Comparison of ENCODE assay signal across 1 cellular context in the genomic region with DNA sequence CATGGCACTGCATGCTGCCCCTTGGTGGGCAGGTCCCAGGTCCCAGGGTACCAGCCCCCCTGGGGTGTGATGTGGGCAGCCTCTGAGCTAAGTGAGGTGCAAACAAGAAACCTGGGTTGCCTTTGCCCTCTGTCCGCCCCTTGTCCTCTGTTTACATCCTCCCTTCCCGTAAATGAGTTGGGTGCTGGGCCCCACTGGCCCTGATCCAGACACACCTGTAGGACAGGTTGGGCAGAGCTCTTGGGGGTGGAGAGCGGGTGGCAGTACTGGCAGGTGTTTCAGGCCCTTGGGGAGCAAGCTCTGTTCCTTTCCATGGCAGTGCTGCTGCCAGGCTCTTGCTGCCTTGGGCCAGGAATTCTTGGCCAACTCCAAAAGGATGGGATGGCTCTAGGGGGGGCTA.
TF ChIP-seq lines count a peak whose summit lies in the region.

No MANE protein-coding gene starts in this region.

TF ChIP-seq in HepG2, 621 proteins besides CTCF, POLR2A, EP300 and RAD21 (continued from another document and continues in another):
- TF ChIP-seq ERF (CRISPR knock-in tag; IDR thresholded peaks at IDR 0.05) (no peak), MEIS2 (CRISPR knock-in tag; IDR thresholded peaks at IDR 0.05) (no peak), ZNF468 (CRISPR knock-in tag; IDR thresholded peaks at IDR 0.05) (no peak), ZNF382 (CRISPR knock-in tag; IDR thresholded peaks at IDR 0.05; ENCODE audit: borderline replicate concordance) (no peak), YEATS2 (CRISPR knock-in tag; IDR thresholded peaks at IDR 0.05; ENCODE audit: borderline replicate concordance) (no peak), ETV5 (CRISPR knock-in tag; IDR thresholded peaks at IDR 0.05; ENCODE audit: borderline replicate concordance) (peak; percentile 53; the same call in 1 of the 2 replicates), SNAI1 (CRISPR knock-in tag; IDR thresholded peaks at IDR 0.05; ENCODE audit: borderline replicate concordance) (no peak), ZNF879 (CRISPR knock-in tag; IDR thresholded peaks at IDR 0.05) (no peak), YEATS4 (CRISPR knock-in tag; IDR thresholded peaks at IDR 0.05; ENCODE audit: borderline replicate concordance) (no peak), FOXA1 (IDR thresholded peaks at IDR 0.05) (no peak), FOXA1 (CRISPR knock-in tag; IDR thresholded peaks at IDR 0.05) (peak; percentile 61), KDM6A (CRISPR knock-in tag; IDR thresholded peaks at IDR 0.05; ENCODE audit: low read depth) (peak; percentile 90), ZMYM3 (CRISPR knock-in tag; IDR thresholded peaks at IDR 0.05) (no peak), FOSL2 (CRISPR knock-in tag; IDR thresholded peaks at IDR 0.05) (peak; percentile 57; the same call in 1 of the 2 replicates), ZNF703 (CRISPR knock-in tag; IDR thresholded peaks at IDR 0.05; ENCODE audit: borderline replicate concordance) (no peak), PPARG (CRISPR knock-in tag; conservative IDR thresholded peaks at IDR 0.05) (peak; percentile 58; the same call in 1 of the 2 replicates), KAT2B (IDR thresholded peaks at IDR 0.05; ENCODE audit: borderline replicate concordance, low read depth, low read length) (no peak), KLF6 (CRISPR knock-in tag; IDR thresholded peaks at IDR 0.05) (no peak), ZNF367 (CRISPR knock-in tag; IDR thresholded peaks at IDR 0.05; ENCODE audit: borderline replicate concordance) (no peak), FOXJ3 (CRISPR knock-in tag; IDR thresholded peaks at IDR 0.05; ENCODE audit: borderline replicate concordance) (no peak), ZNF451 (CRISPR knock-in tag; IDR thresholded peaks at IDR 0.05) (no peak), MAF1 (CRISPR knock-in tag; IDR thresholded peaks at IDR 0.05; ENCODE audit: borderline replicate concordance) (no peak), ESRRA (CRISPR knock-in tag; IDR thresholded peaks at IDR 0.05; ENCODE audit: low read depth) (no peak), TBX2 (CRISPR knock-in tag; IDR thresholded peaks at IDR 0.05; ENCODE audit: borderline replicate concordance) (peak; percentile 87), ZNF546 (CRISPR knock-in tag; conservative IDR thresholded peaks at IDR 0.05) (no peak)
- TF ChIP-seq, protein P1, sequence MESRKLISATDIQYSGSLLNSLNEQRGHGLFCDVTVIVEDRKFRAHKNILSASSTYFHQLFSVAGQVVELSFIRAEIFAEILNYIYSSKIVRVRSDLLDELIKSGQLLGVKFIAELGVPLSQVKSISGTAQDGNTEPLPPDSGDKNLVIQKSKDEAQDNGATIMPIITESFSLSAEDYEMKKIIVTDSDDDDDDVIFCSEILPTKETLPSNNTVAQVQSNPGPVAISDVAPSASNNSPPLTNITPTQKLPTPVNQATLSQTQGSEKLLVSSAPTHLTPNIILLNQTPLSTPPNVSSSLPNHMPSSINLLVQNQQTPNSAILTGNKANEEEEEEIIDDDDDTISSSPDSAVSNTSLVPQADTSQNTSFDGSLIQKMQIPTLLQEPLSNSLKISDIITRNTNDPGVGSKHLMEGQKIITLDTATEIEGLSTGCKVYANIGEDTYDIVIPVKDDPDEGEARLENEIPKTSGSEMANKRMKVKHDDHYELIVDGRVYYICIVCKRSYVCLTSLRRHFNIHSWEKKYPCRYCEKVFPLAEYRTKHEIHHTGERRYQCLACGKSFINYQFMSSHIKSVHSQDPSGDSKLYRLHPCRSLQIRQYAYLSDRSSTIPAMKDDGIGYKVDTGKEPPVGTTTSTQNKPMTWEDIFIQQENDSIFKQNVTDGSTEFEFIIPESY (CRISPR knock-in tag; IDR thresholded peaks at IDR 0.05) = 0 out of 2 replicates have a peak, but pooled peaks have one; percentile 7
- TF ChIP-seq, protein P2, sequence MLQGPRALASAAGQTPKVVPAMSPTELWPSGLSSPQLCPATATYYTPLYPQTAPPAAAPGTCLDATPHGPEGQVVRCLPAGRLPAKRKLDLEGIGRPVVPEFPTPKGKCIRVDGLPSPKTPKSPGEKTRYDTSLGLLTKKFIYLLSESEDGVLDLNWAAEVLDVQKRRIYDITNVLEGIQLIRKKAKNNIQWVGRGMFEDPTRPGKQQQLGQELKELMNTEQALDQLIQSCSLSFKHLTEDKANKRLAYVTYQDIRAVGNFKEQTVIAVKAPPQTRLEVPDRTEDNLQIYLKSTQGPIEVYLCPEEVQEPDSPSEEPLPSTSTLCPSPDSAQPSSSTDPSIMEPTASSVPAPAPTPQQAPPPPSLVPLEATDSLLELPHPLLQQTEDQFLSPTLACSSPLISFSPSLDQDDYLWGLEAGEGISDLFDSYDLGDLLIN (CRISPR knock-in tag; IDR thresholded peaks at IDR 0.05; ENCODE audit: borderline replicate concordance) = no peak
- TF ChIP-seq, protein P3, sequence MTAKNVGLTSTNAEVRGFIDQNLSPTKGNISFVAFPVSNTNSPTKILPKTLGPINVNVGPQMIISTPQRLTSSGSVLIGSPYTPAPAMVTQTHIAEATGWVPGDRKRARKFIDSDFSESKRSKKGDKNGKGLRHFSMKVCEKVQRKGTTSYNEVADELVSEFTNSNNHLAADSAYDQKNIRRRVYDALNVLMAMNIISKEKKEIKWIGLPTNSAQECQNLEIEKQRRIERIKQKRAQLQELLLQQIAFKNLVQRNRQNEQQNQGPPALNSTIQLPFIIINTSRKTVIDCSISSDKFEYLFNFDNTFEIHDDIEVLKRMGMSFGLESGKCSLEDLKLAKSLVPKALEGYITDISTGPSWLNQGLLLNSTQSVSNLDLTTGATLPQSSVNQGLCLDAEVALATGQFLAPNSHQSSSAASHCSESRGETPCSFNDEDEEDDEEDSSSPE (CRISPR knock-in tag; IDR thresholded peaks at IDR 0.05) = no peak
- TF ChIP-seq, protein P4, sequence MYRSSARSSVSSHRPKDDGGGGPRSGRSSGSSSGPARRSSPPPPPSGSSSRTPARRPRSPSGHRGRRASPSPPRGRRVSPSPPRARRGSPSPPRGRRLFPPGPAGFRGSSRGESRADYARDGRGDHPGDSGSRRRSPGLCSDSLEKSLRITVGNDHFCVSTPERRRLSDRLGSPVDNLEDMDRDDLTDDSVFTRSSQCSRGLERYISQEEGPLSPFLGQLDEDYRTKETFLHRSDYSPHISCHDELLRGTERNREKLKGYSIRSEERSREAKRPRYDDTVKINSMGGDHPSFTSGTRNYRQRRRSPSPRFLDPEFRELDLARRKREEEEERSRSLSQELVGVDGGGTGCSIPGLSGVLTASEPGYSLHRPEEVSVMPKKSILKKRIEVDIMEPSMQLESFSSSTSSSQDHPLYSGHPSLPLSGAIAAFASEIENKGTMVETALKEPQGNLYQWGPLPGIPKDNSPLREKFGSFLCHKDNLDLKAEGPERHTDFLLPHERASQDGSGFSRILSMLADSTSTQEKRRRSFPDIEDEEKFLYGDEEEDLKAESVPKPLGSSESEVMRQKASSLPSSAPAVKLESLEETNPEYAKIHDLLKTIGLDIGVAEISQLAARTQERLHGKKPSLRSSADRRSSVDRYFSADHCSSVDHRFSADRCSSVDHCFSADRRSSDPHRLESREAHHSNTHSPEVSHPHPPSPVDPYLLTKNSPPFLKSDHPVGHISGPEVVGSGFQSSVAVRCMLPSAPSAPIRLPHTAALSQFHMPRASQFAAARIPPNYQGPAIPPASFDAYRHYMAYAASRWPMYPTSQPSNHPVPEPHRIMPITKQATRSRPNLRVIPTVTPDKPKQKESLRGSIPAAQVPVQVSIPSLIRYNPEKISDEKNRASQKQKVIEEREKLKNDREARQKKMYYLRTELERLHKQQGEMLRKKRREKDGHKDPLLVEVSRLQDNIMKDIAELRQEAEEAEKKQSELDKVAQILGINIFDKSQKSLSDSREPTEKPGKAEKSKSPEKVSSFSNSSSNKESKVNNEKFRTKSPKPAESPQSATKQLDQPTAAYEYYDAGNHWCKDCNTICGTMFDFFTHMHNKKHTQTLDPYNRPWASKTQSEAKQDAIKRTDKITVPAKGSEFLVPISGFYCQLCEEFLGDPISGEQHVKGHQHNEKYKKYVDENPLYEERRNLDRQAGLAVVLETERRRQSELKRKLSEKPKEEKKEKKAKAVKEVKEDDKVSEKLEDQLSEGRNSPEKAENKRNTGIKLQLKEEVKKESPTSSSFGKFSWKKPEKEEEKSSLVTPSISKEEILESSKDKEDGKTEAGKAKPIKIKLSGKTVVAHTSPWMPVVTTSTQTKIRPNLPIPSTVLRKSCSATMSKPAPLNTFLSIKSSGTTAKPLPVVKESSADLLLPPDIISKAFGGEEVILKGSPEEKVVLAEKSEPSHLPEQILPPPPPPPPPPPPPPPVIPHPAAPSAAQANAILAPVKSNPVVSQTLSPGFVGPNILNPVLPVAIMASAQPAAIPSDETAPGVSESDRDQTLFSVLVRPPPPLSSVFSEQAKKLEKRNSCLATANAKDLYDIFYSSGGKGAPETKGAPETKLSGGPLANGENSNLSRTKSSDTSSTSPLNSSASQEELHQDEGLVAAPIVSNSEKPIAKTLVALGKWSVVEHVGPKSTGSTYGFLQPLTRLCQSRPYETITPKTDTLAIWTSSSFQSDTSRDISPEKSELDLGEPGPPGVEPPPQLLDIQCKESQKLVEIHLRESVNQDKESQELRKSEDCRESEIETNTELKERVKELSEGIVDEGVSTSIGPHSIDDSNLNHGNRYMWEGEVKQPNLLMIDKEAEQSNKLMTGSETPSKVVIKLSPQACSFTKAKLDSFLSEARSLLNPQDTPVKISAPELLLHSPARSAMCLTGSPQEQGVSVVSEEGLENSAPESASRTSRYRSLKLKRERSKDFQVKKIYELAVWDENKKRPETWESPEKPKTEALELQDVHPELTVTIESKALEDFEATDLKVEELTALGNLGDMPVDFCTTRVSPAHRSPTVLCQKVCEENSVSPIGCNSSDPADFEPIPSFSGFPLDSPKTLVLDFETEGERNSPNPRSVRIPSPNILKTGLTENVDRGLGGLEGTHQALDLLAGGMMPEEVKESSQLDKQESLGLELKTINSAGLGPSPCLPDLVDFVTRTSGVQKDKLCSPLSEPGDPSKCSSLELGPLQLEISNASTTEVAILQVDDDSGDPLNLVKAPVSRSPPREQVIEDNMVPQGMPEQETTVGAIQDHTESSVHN (CRISPR knock-in tag; IDR thresholded peaks at IDR 0.05) = no peak
- TF ChIP-seq, protein P5, sequence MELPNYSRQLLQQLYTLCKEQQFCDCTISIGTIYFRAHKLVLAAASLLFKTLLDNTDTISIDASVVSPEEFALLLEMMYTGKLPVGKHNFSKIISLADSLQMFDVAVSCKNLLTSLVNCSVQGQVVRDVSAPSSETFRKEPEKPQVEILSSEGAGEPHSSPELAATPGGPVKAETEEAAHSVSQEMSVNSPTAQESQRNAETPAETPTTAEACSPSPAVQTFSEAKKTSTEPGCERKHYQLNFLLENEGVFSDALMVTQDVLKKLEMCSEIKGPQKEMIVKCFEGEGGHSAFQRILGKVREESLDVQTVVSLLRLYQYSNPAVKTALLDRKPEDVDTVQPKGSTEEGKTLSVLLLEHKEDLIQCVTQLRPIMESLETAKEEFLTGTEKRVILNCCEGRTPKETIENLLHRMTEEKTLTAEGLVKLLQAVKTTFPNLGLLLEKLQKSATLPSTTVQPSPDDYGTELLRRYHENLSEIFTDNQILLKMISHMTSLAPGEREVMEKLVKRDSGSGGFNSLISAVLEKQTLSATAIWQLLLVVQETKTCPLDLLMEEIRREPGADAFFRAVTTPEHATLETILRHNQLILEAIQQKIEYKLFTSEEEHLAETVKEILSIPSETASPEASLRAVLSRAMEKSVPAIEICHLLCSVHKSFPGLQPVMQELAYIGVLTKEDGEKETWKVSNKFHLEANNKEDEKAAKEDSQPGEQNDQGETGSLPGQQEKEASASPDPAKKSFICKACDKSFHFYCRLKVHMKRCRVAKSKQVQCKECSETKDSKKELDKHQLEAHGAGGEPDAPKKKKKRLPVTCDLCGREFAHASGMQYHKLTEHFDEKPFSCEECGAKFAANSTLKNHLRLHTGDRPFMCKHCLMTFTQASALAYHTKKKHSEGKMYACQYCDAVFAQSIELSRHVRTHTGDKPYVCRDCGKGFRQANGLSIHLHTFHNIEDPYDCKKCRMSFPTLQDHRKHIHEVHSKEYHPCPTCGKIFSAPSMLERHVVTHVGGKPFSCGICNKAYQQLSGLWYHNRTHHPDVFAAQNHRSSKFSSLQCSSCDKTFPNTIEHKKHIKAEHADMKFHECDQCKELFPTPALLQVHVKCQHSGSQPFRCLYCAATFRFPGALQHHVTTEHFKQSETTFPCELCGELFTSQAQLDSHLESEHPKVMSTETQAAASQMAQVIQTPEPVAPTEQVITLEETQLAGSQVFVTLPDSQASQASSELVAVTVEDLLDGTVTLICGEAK (IDR thresholded peaks at IDR 0.05) = no peak
- TF ChIP-seq, protein P5 (CRISPR knock-in tag; IDR thresholded peaks at IDR 0.05) = no peak
